1 cellular context compared by ENCODE assay signal in genomic region chr17:78242024-78242742, GRCh38.
TF ChIP-seq lines count a peak whose summit lies in the region.

No MANE protein-coding gene starts in this region.

TF ChIP-seq in GM12878, 131 proteins besides CTCF, POLR2A, EP300 and RAD21:
- TF ChIP-seq BCL3 (IDR thresholded peaks at IDR 0.05; ENCODE audit: borderline replicate concordance, insufficient read depth, low read depth, low read length, poor library complexity, severe bottlenecking) (peak; percentile 87), RELB (IDR thresholded peaks at IDR 0.05; ENCODE audit: low read depth) (no peak), E2F8 (IDR thresholded peaks at IDR 0.05; ENCODE audit: low read depth, partially characterized antibody) (no peak), BMI1 (IDR thresholded peaks at IDR 0.05; ENCODE audit: borderline replicate concordance) (no peak), RUNX3 (IDR thresholded peaks at IDR 0.05; ENCODE audit: low read length) (peak; percentile 4; the same call in 1 of the 2 replicates), TCF7 (IDR thresholded peaks at IDR 0.05; ENCODE audit: borderline replicate concordance) (no peak), ZNF687 (IDR thresholded peaks at IDR 0.05) (peak; percentile 56), SP1 (IDR thresholded peaks at IDR 0.05; ENCODE audit: low read depth, low read length) (no peak)
